Comparison of ENCODE assay signal across 17 cellular contexts in the genomic region with DNA sequence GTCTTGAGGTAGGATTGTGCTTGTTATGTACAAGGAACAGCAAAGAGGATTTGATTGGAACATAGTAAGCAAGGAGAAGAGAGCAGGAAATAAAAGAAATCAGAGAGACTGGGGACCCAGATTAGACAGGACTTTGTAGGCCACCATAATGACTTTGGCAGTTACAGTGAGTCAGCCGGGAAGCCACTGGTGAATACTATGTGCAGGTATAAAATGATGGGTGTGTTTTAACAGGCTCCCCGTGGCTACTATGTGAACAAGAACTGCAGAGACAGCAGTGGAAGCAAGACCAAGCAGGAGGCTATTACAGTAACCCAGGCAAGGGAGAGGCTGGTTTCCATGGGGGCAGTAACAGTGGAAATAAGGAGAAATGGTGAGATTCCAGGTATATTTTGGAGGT. TPM values are rescaled to one million over a fixed set of nuclear protein-coding genes. Genes with fewer than 3 reads are reported as not detected.
A peak's percentile ranks its signal among the peaks of the same experiment; 100 is the strongest.
DNase-seq lines count a peak whose midpoint lies in the region; ATAC-seq and TF ChIP-seq lines count a peak whose summit lies in the region.
"Had no signal": no experiment of that assay in that cellular context is flagged by ENCODE, and none has a peak within 500 bp of the region (broad histone marks: within the 10 kb centered on the region; RNA-seq: fewer than 3 reads in every experiment).

No MANE protein-coding gene starts in this region.

- no peak overlapping the region for H2AFZ ChIP-seq in GM23338

- POLR2A ChIA-PET in WTC11 (lab: Charles Lee) = no interaction called here

- TF ChIP-seq CTCF in GM23338 (conservative IDR thresholded peaks at IDR 0.05; ENCODE audit: low read depth in 2 of 2) (no peak), WTC11 (IDR thresholded peaks at IDR 0.05) (no peak), epithelial cell of esophagus (IDR thresholded peaks at IDR 0.05; ENCODE audit: insufficient read depth, low read depth, low read length, missing control alignments) (no peak), omental fat pad (IDR thresholded peaks at IDR 0.05) (no peak), GM10266 (IDR thresholded peaks at IDR 0.05; ENCODE audit: control insufficient read depth, insufficient read depth, low read depth, missing control alignments) (no peak)

- no peaks in the 10 kb centered on the region; the same call in 1 of the 2 replicates for H4K20me1 ChIP-seq in GM23338 (replicated peaks; ENCODE audit: insufficient read depth)

- ATAC-seq in GM23338 (no peak), WTC11 (no peak), omental fat pad (ENCODE audit: low FRiP score) (peak; percentile 28), HG03097 (IDR thresholded peaks at IDR 0.05; ENCODE audit: low FRiP score, unreplicated experiment) (no peak), left ventricle myocardium superior (no peak)

- no peaks in the 10 kb centered on the region for H3K4me1 ChIP-seq in GM23338 (ENCODE audit: insufficient read depth)

- H3K4me1 Mint-ChIP-seq in GM23338 (peaks cover 9% of the 10 kb centered on the region; the same call in 2 of the 3 replicates), WTC11 (peaks cover 8% of the 10 kb centered on the region)

- no peaks in the 10 kb centered on the region for H3K9me2 ChIP-seq in GM23338 (ENCODE audit: insufficient read depth)

- no peaks in the 10 kb centered on the region for H3K27me3 ChIP-seq in GM23338 (ENCODE audit: insufficient read depth)

- peaks cover 16% of the 10 kb centered on the region for H3K36me3 ChIP-seq in GM23338 (ENCODE audit: insufficient read depth)

- H3K4me3 Mint-ChIP-seq in GM23338 = no peak overlapping the region
- no peak overlapping the region for H3K4me3 Mint-ChIP-seq in WTC11
- H3K4me3 Mint-ChIP-seq: CD4-positive, alpha-beta memory T cell had no signal

- 0 out of 2 replicates have a peak overlapping the region, but pooled peaks have one; percentile 15 for H3K27ac ChIP-seq in GM23338 (ENCODE audit: low read depth)

- H3K27me3 Mint-ChIP-seq in GM23338 (ENCODE audit: insufficient read depth, low read depth, poor library complexity) = no peaks in the 10 kb centered on the region
- H3K27me3 Mint-ChIP-seq in WTC11 (ENCODE audit: low read depth) = no peaks in the 10 kb centered on the region
- H3K27me3 Mint-ChIP-seq: CD4-positive, alpha-beta memory T cell had no signal

- H3K9me3 Mint-ChIP-seq in GM23338 (no peaks in the 10 kb centered on the region), WTC11 (no peaks in the 10 kb centered on the region)
- H3K9me3 Mint-ChIP-seq: CD4-positive, alpha-beta memory T cell had no signal

- intact Hi-C loops in left ventricle myocardium superior (cut with micrococcal nuclease) = no loop called here

- no peak overlapping the region for H3K4me3 ChIP-seq in GM23338
- no peak overlapping the region for H3K4me3 ChIP-seq in epithelial cell of esophagus (ENCODE audit: low read length)

- CTCF ChIA-PET in WTC11 (lab: Charles Lee) = no interaction called here

- no peaks in the 10 kb centered on the region for H3K79me2 ChIP-seq in GM23338 (replicated peaks; ENCODE audit: insufficient read depth)

- H3K36me3 Mint-ChIP-seq in GM23338 (ENCODE audit: low read depth) (peaks cover 17% of the 10 kb centered on the region), WTC11 (peaks cover 42% of the 10 kb centered on the region)

- DNase-seq in GM23338 (ENCODE audit: low spot score) (no peak), WTC11 (ENCODE audit: low spot score) (no peak), epithelial cell of esophagus (ENCODE audit: low read depth) (peak; percentile 23), omental fat pad (ENCODE audit: low spot score) (no peak), GM10266 (ENCODE audit: extremely low spot score) (no peak), left ventricle myocardium superior (no peak)
- DNase-seq in activated CD4-positive, alpha-beta T cell treated with anti-CD3 and anti-CD28 coated beads for 1 hour = no peak
- DNase-seq: CD4-positive, alpha-beta memory T cell; DMS79; HCEC 1CT; IMR-90; Kasumi-1; NCI-H2081; NCI-H345; NCI-H526 treated with DMSO at 0.1 percent for 48 hours; NK-92 treated with Interleukin-12 subunit alpha and Interleukin-12 subunit beta, amount 100 ng/mL, for 24 hours had no signal

- no peak overlapping the region for H3K4me2 ChIP-seq in GM23338

- H3K27ac Mint-ChIP-seq in GM23338 = peak overlapping the region; percentile 5; the same call in 1 of the 2 replicates
- H3K27ac Mint-ChIP-seq in WTC11 = peak overlapping the region; percentile 26

- H3F3A ChIP-seq in GM23338 (replicated peaks; ENCODE audit: low read depth) = no peaks in the 10 kb centered on the region

TF ChIP-seq in GM23338, 12 proteins besides CTCF, POLR2A, EP300 and RAD21 (continues in another document):
- TF ChIP-seq POLR2AphosphoS5 (IDR thresholded peaks at IDR 0.05; ENCODE audit: low read depth) (no peak), ZNF331 (CRISPR knock-in tag; IDR thresholded peaks at IDR 0.05; ENCODE audit: low read depth) (no peak), CREB1 (CRISPR knock-in tag; IDR thresholded peaks at IDR 0.05; ENCODE audit: low read depth) (no peak), JUNB (IDR thresholded peaks at IDR 0.05; ENCODE audit: unreplicated experiment) (no peak), NANOG (IDR thresholded peaks at IDR 0.05; ENCODE audit: borderline replicate concordance) (no peak), ZNF114 (CRISPR knock-in tag; IDR thresholded peaks at IDR 0.05) (no peak)
- TF ChIP-seq, protein P1, sequence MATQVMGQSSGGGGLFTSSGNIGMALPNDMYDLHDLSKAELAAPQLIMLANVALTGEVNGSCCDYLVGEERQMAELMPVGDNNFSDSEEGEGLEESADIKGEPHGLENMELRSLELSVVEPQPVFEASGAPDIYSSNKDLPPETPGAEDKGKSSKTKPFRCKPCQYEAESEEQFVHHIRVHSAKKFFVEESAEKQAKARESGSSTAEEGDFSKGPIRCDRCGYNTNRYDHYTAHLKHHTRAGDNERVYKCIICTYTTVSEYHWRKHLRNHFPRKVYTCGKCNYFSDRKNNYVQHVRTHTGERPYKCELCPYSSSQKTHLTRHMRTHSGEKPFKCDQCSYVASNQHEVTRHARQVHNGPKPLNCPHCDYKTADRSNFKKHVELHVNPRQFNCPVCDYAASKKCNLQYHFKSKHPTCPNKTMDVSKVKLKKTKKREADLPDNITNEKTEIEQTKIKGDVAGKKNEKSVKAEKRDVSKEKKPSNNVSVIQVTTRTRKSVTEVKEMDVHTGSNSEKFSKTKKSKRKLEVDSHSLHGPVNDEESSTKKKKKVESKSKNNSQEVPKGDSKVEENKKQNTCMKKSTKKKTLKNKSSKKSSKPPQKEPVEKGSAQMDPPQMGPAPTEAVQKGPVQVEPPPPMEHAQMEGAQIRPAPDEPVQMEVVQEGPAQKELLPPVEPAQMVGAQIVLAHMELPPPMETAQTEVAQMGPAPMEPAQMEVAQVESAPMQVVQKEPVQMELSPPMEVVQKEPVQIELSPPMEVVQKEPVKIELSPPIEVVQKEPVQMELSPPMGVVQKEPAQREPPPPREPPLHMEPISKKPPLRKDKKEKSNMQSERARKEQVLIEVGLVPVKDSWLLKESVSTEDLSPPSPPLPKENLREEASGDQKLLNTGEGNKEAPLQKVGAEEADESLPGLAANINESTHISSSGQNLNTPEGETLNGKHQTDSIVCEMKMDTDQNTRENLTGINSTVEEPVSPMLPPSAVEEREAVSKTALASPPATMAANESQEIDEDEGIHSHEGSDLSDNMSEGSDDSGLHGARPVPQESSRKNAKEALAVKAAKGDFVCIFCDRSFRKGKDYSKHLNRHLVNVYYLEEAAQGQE (IDR thresholded peaks at IDR 0.05; ENCODE audit: unreplicated experiment) = no peak

TF ChIP-seq in WTC11, 78 proteins besides CTCF, POLR2A, EP300 and RAD21 (continues in another document):
- TF ChIP-seq NFATC4 (CRISPR knock-in tag; IDR thresholded peaks at IDR 0.05) = no peak
- no peak for TF ChIP-seq CBFB (CRISPR knock-in tag; IDR thresholded peaks at IDR 0.05; ENCODE audit: low read depth)
- no peak for TF ChIP-seq ZNF263 (CRISPR knock-in tag; IDR thresholded peaks at IDR 0.05; ENCODE audit: low read depth)
- TF ChIP-seq ZBTB21 (CRISPR knock-in tag; IDR thresholded peaks at IDR 0.05; ENCODE audit: borderline replicate concordance) = no peak
- TF ChIP-seq, protein P2, sequence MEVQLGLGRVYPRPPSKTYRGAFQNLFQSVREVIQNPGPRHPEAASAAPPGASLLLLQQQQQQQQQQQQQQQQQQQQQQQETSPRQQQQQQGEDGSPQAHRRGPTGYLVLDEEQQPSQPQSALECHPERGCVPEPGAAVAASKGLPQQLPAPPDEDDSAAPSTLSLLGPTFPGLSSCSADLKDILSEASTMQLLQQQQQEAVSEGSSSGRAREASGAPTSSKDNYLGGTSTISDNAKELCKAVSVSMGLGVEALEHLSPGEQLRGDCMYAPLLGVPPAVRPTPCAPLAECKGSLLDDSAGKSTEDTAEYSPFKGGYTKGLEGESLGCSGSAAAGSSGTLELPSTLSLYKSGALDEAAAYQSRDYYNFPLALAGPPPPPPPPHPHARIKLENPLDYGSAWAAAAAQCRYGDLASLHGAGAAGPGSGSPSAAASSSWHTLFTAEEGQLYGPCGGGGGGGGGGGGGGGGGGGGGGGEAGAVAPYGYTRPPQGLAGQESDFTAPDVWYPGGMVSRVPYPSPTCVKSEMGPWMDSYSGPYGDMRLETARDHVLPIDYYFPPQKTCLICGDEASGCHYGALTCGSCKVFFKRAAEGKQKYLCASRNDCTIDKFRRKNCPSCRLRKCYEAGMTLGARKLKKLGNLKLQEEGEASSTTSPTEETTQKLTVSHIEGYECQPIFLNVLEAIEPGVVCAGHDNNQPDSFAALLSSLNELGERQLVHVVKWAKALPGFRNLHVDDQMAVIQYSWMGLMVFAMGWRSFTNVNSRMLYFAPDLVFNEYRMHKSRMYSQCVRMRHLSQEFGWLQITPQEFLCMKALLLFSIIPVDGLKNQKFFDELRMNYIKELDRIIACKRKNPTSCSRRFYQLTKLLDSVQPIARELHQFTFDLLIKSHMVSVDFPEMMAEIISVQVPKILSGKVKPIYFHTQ (CRISPR knock-in tag; IDR thresholded peaks at IDR 0.05) = no peak
- TF ChIP-seq, protein P3, sequence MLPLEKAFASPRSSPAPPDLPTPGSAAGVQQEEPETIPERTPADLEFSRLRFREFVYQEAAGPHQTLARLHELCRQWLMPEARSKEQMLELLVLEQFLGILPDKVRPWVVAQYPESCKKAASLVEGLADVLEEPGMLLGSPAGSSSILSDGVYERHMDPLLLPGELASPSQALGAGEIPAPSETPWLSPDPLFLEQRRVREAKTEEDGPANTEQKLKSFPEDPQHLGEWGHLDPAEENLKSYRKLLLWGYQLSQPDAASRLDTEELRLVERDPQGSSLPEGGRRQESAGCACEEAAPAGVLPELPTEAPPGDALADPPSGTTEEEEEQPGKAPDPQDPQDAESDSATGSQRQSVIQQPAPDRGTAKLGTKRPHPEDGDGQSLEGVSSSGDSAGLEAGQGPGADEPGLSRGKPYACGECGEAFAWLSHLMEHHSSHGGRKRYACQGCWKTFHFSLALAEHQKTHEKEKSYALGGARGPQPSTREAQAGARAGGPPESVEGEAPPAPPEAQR (CRISPR knock-in tag; IDR thresholded peaks at IDR 0.05) = no peak

RNA-seq across cellular contexts. Expression of a gene that starts 55.2 kb away (rescaled TPM):
- 113 and 121 TPM in 2 replicates for total RNA-seq in GM23338 (2014; rRNA removed; shearing (Covaris generic))
- 53.0 and 56.3 TPM in 2 replicates for polyA plus RNA-seq in GM23338 (2016; fragmentation: Nextera tagmentation; extraction: Ambion mirVana)
- 96.1 to 116 TPM (median 102 TPM) in 3 replicates for total RNA-seq in WTC11 (2021)
- total RNA-seq in omental fat pad = 10 to 100 TPM; 66.6 to 94.3 (median 88.8) TPM
- total RNA-seq in left ventricle myocardium superior = 203 TPM
